ENCODE assay signal across 27 cellular contexts in the genomic region with DNA sequence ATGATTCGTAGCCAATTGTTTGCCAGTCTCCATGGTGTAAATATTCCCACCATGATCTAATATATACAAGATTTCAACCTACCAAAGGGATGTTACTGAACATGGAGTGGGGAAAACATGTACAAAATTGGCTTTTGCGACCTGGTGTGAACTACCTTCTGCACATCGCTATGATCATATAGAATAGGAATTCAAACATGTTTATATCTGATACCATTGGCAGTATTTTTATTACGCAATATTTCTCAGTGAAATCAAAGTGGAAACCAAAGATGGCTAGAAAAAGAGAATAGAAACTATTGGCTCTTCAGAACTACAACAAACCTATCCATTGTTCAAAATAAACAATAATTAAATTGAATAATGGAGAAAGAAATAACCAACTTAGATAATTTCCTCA.
"Had no signal": no experiment of that assay in that cellular context is flagged by ENCODE, and none has a peak within 500 bp of the region (broad histone marks: within the 10 kb centered on the region; RNA-seq: fewer than 3 reads in every experiment).

No MANE protein-coding gene starts in this region.

- FAIRE-seq: astrocyte, colon had no signal

- H3K4me2 ChIP-seq: PC-9 had no signal

- H3K27me3 ChIP-seq: cardiac muscle cell had no signal

- H3K9me3 Mint-ChIP-seq: activated CD4-positive, alpha-beta memory T cell treated with anti-CD3 and anti-CD28 coated beads for 36 hours; activated CD4-positive, alpha-beta T cell treated with anti-CD3 and anti-CD28 coated beads, Interleukin-2, amount 10 ng/mL, durations not matched to agents 7 days and 5 days; activated naive CD4-positive, alpha-beta T cell treated with anti-CD3 and anti-CD28 coated beads for 36 hours; activated T-cell treated with anti-CD3 and anti-CD28 coated beads, Interleukin-2, amount 50 U/mL, for 4 hours; activated T-helper 17 cell treated with anti-CD3 and anti-CD28 coated beads, Interleukin-2, amount 50 U/mL, for 72 hours; brain; T-cell had no signal

- H3K27ac ChIP-seq: cardiac muscle cell, PC-9, VCaP had no signal

- H3K4me3 ChIP-seq: cardiac muscle cell, PC-9 had no signal

- H3K27me3 Mint-ChIP-seq: activated CD4-positive, alpha-beta memory T cell treated with anti-CD3 and anti-CD28 coated beads for 36 hours; brain had no signal

- H2AFZ ChIP-seq: PC-9 had no signal

- H3K27ac Mint-ChIP-seq: activated CD4-positive, alpha-beta memory T cell treated with anti-CD3 and anti-CD28 coated beads for 36 hours; activated CD4-positive, alpha-beta T cell treated with anti-CD3 and anti-CD28 coated beads, Interleukin-2, amount 10 ng/mL, durations not matched to agents 7 days and 5 days; activated naive CD4-positive, alpha-beta T cell treated with anti-CD3 and anti-CD28 coated beads for 36 hours; activated naive CD8-positive, alpha-beta T cell; activated T-helper 17 cell treated with anti-CD3 and anti-CD28 coated beads, Interleukin-2, amount 50 U/mL, for 72 hours; brain; T-cell had no signal

- H3K36me3 Mint-ChIP-seq: activated CD4-positive, alpha-beta memory T cell treated with anti-CD3 and anti-CD28 coated beads for 36 hours; activated naive CD8-positive, alpha-beta T cell; brain; T-cell had no signal

- DNase-seq: activated CD4-positive, alpha-beta memory T cell treated with anti-CD3 and anti-CD28 coated beads for 36 hours; activated CD4-positive, alpha-beta T cell treated with anti-CD3 and anti-CD28 coated beads, Interleukin-2, amount 10 ng/mL, durations not matched to agents 7 days and 5 days; activated CD4-positive, CD25-positive, alpha-beta regulatory T cell; activated CD8-positive, alpha-beta memory T cell treated with anti-CD3 and anti-CD28 coated beads for 24 hours; activated gamma-delta T cell; activated naive CD4-positive, alpha-beta T cell treated with anti-CD3 and anti-CD28 coated beads for 36 hours; activated T-cell treated with anti-CD3 and anti-CD28 coated beads, Interleukin-2, amount 50 U/mL, for 4 hours; amygdala; Kasumi-1; NCI-H1105; NCI-H1436; NCI-H1694 treated with DMSO at 0.1 percent for 48 hours; NCI-H2029 treated with DMSO at 0.1 percent for 48 hours; NCI-H510A treated with DMSO at 0.1 percent for 48 hours; NCI-H69; PC-9; SHP77 treated with DMSO at 0.1 percent for 48 hours; T-cell; T-helper 2 cell; T1000 had no signal

- H3K4me3 Mint-ChIP-seq: activated CD4-positive, alpha-beta memory T cell treated with anti-CD3 and anti-CD28 coated beads for 36 hours; activated CD4-positive, alpha-beta T cell treated with anti-CD3 and anti-CD28 coated beads, Interleukin-2, amount 10 ng/mL, durations not matched to agents 7 days and 5 days; activated naive CD4-positive, alpha-beta T cell treated with anti-CD3 and anti-CD28 coated beads for 36 hours; activated naive CD8-positive, alpha-beta T cell; activated T-cell treated with anti-CD3 and anti-CD28 coated beads, Interleukin-2, amount 50 U/mL, for 4 hours; activated T-helper 17 cell treated with anti-CD3 and anti-CD28 coated beads, Interleukin-2, amount 50 U/mL, for 72 hours; brain; T-cell had no signal

- H3K4me1 Mint-ChIP-seq: activated CD4-positive, alpha-beta T cell treated with anti-CD3 and anti-CD28 coated beads, Interleukin-2, amount 10 ng/mL, durations not matched to agents 7 days and 5 days; activated T-helper 17 cell treated with anti-CD3 and anti-CD28 coated beads, Interleukin-2, amount 50 U/mL, for 72 hours; T-cell had no signal

- ATAC-seq: activated T-cell treated with anti-CD3 and anti-CD28 coated beads, Interleukin-2, amount 50 U/mL, for 4 hours; activated T-helper 17 cell treated with anti-CD3 and anti-CD28 coated beads, Interleukin-2, amount 50 U/mL, for 72 hours; T-cell had no signal
